ENCODE assay signal across 18 cellular contexts in the genomic region with DNA sequence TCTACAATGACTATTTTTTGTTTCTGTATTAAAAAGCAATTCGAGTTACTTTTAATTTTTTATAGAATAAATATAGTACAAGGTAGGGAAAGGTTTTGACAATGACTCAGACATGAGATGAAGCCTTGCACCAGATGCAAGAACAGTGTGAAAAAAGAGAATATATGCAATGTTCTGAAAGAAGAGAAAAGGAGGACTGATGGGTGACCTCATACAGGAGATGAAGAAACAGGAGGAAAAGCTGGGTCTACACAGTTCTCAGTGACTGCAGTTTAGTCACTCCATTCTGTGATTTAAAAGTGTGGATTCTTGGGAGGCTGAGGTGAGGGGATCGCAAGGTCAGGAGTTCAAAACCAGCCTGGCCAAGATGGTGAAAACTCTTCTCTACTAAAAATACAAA.
"Had no signal": no experiment of that assay in that cellular context is flagged by ENCODE, and none has a peak within 500 bp of the region (broad histone marks: within the 10 kb centered on the region; RNA-seq: fewer than 3 reads in every experiment).

No MANE protein-coding gene starts in this region.

- H3K27ac ChIP-seq: body of pancreas, esophagus muscularis mucosa, hepatocyte, ovary, prostate gland, right atrium auricular region, tibial artery, VCaP had no signal

- H3K27me3 ChIP-seq: body of pancreas, hepatocyte, ovary, right atrium auricular region had no signal

- H3K36me3 ChIP-seq: esophagus muscularis mucosa, ovary, prostate gland, right atrium auricular region, tibial artery had no signal

- H3K4me1 ChIP-seq: body of pancreas, esophagus muscularis mucosa, prostate gland, right atrium auricular region, tibial artery had no signal

- H3K9me3 ChIP-seq: body of pancreas, esophagus muscularis mucosa, ovary, prostate gland, right atrium auricular region, tibial artery had no signal

- DNase-seq: activated CD4-positive, alpha-beta memory T cell treated with anti-CD3 and anti-CD28 coated beads, Interleukin-2, amount 10 ng/mL, durations not matched to agents 7 days and 5 days; activated CD4-positive, alpha-beta T cell treated with anti-CD3 and anti-CD28 coated beads, Interleukin-2, amount 10 ng/mL, durations not matched to agents 24 days and 14 days; activated effector memory CD4-positive, alpha-beta T cell treated with anti-CD3 and anti-CD28 coated beads, Interleukin-2, amount 50 U/mL, for 16 hours; activated naive CD4-positive, alpha-beta T cell treated with anti-CD3 and anti-CD28 coated beads, Interleukin-2, amount 10 ng/mL, durations not matched to agents 7 days and 5 days; body of pancreas; effector CD8-positive, alpha-beta T cell; foreskin melanocyte; ovary; stimulated activated CD4-positive, alpha-beta T cell treated with anti-CD3 and anti-CD28 coated beads, Interleukin-1b, Interleukin-23, amount 100 ng/mL, for 48 hours; substantia nigra; tibial artery had no signal

- H3K4me3 ChIP-seq: body of pancreas, esophagus muscularis mucosa, hepatocyte, ovary, prostate gland, right atrium auricular region, tibial artery had no signal

- ATAC-seq: activated CD4-positive, CD25-positive, alpha-beta regulatory T cell treated with anti-CD3 and anti-CD28 coated beads, Interleukin-2, amount 50 U/mL, for 24 hours; body of pancreas; natural killer cell treated with Interleukin-12 subunit alpha and Interleukin-12 subunit beta and Interleukin-15 and Interleukin-18, amount 100 ng/mL, for 72 hours had no signal
